ENCODE assay signal across 1 cellular context in genomic region chr19:50796634-50797428, GRCh38.
TF ChIP-seq lines count a peak whose summit lies in the region.

No MANE protein-coding gene starts in this region.

TF ChIP-seq in GM23338, 12 proteins besides CTCF, POLR2A, EP300 and RAD21:
- TF ChIP-seq ETS1 (IDR thresholded peaks at IDR 0.05) (no peak), CREB1 (CRISPR knock-in tag; IDR thresholded peaks at IDR 0.05; ENCODE audit: low read depth) (no peak), EZH2phosphoT487 (IDR thresholded peaks at IDR 0.05; ENCODE audit: unreplicated experiment) (no peak), POLR2AphosphoS5 (IDR thresholded peaks at IDR 0.05; ENCODE audit: low read depth) (no peak; the same call in 1 of the 2 replicates), STAT1 (IDR thresholded peaks at IDR 0.05; ENCODE audit: unreplicated experiment) (no peak), ZNF114 (CRISPR knock-in tag; IDR thresholded peaks at IDR 0.05) (no peak)
- TF ChIP-seq, protein P1, sequence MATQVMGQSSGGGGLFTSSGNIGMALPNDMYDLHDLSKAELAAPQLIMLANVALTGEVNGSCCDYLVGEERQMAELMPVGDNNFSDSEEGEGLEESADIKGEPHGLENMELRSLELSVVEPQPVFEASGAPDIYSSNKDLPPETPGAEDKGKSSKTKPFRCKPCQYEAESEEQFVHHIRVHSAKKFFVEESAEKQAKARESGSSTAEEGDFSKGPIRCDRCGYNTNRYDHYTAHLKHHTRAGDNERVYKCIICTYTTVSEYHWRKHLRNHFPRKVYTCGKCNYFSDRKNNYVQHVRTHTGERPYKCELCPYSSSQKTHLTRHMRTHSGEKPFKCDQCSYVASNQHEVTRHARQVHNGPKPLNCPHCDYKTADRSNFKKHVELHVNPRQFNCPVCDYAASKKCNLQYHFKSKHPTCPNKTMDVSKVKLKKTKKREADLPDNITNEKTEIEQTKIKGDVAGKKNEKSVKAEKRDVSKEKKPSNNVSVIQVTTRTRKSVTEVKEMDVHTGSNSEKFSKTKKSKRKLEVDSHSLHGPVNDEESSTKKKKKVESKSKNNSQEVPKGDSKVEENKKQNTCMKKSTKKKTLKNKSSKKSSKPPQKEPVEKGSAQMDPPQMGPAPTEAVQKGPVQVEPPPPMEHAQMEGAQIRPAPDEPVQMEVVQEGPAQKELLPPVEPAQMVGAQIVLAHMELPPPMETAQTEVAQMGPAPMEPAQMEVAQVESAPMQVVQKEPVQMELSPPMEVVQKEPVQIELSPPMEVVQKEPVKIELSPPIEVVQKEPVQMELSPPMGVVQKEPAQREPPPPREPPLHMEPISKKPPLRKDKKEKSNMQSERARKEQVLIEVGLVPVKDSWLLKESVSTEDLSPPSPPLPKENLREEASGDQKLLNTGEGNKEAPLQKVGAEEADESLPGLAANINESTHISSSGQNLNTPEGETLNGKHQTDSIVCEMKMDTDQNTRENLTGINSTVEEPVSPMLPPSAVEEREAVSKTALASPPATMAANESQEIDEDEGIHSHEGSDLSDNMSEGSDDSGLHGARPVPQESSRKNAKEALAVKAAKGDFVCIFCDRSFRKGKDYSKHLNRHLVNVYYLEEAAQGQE (IDR thresholded peaks at IDR 0.05; ENCODE audit: unreplicated experiment): no peak
